1 cellular context compared by ENCODE assay signal in the genomic region with DNA sequence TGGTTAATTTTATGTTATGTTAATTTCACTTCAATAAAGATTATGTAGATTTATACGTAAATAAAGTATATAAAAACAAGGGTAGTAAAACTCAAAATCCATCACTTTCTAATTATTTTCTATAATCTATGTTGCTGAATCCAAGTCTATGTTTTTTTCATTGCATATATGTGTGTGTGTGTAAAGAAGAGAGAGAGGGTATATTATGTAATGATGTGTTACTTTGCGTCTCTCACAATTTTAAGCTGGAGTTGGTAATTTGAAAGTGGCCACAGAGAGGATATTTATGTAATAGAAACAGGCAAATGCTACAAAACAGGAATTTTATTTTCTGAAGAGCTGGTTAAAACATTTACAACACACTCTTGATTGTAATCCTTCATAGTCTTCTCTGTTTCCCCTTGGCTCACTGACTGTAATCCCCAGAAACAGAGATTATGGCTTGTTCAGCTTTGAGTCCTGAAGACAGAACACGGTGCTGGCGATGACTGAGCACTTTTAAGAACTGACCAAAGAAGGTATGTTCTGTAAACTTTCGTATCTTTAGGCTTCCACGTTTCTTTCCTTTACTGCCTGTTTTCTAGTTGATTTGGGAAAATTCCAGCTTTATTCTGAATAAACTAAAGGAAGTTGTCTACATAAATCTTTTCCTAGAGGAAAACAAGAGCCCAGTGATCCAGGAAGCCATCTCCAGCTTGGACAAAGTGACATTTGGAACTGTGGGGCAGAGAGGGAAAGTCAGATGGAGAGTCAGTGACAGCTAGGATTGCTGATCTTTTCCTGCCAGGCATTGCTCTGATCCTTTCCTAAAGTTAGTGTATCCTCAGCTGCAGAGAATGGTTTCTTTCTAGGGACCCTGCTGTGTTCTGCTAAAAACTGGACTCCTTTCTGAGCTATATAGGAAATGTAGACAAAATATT.
TF ChIP-seq lines count a peak whose summit lies in the region.

No MANE protein-coding gene starts in this region.

TF ChIP-seq in H1, 55 proteins besides CTCF, POLR2A, EP300 and RAD21:
- no peak for TF ChIP-seq YY1 (IDR thresholded peaks at IDR 0.05; ENCODE audit: low read depth, low read length)
- no peak for TF ChIP-seq KDM1A (IDR thresholded peaks at IDR 0.05; ENCODE audit: borderline replicate concordance, low read length)
- TF ChIP-seq RBBP5 (IDR thresholded peaks at IDR 0.05; ENCODE audit: borderline replicate concordance, low read depth, low read length): no peak
- TF ChIP-seq NANOG (IDR thresholded peaks at IDR 0.05; ENCODE audit: insufficient read depth, low read depth, low read length, poor library complexity, severe bottlenecking): no peak
- no peak for TF ChIP-seq SIX5 (IDR thresholded peaks at IDR 0.05; ENCODE audit: low read depth, low read length)
- no peak for TF ChIP-seq JUN (IDR thresholded peaks at IDR 0.05; ENCODE audit: low read depth, low read length)
- TF ChIP-seq EGR1 (IDR thresholded peaks at IDR 0.05; ENCODE audit: borderline replicate concordance, low read depth, low read length): no peak
- no peak for TF ChIP-seq SP2 (IDR thresholded peaks at IDR 0.05; ENCODE audit: low read length)
- TF ChIP-seq HDAC2 (IDR thresholded peaks at IDR 0.05; ENCODE audit: borderline replicate concordance in 1 of 2, low read depth in 2 of 2, low read length in 2 of 2): no peak
- no peak for TF ChIP-seq CBX5 (IDR thresholded peaks at IDR 0.05; ENCODE audit: low read depth, low read length)
- no peak for TF ChIP-seq CHD2 (IDR thresholded peaks at IDR 0.05; ENCODE audit: low read length)
